20 cellular contexts compared by ENCODE assay signal in genomic region chr19:48922548-48923490, GRCh38. TPM values are rescaled to one million over a fixed set of nuclear protein-coding genes. Genes with fewer than 3 reads are reported as not detected.
DNase-seq lines count a peak whose midpoint lies in the region; ATAC-seq, FAIRE-seq and TF ChIP-seq lines count a peak whose summit lies in the region.
"Had no signal": no experiment of that assay in that cellular context is flagged by ENCODE, and none has a peak within 500 bp of the region (broad histone marks: within the 10 kb centered on the region; RNA-seq: fewer than 3 reads in every experiment).

No MANE protein-coding gene starts in this region.

- peaks cover 9% of the 10 kb centered on the region for H3K36me3 Mint-ChIP-seq in neural crest cell (ENCODE audit: low read depth)

- no peaks in the 10 kb centered on the region for H3K9me3 Mint-ChIP-seq in neural crest cell
- H3K9me3 Mint-ChIP-seq: CD8-positive, alpha-beta T cell; H9 had no signal

- H2AFZ ChIP-seq in GM12878 (ENCODE audit: control insufficient read depth, low read depth, low read length), result no peak overlapping the region

- POLR2A ChIA-PET in A673 (lab: Charles Lee; ENCODE audit: low non-redundant PET), result no interaction called here
- POLR2A ChIA-PET in GM12878 (lab: Charles Lee), result interaction anchor here (0.6 to 1.6 kb wide), 2 partner anchors 10 to 43 kb away, joined by 4 read pairs; partner anchors contain the start of gene DHDH
- POLR2A ChIA-PET in HEK293T (lab: Yijun Ruan, JAX), result no interaction called here

- H3K36me3 ChIP-seq in A673 (ENCODE audit: insufficient read depth, low read length, poor library complexity, severe bottlenecking) (peaks cover 7% of the 10 kb centered on the region), GM12878 (ENCODE audit: control insufficient read depth in 2 of 2, insufficient read depth in 2 of 2, low read length in 1 of 2) (peaks cover 0 to 1% of the 10 kb centered on the region in 2 experiments; a peak in 3 of 4 replicates)

- SMC1A ChIA-PET in GM12878 (lab: Charles Lee; ENCODE audit: uncharacterized antibody, unreplicated experiment), result no interaction called here

- intact Hi-C loops in A673 (cut with micrococcal nuclease; ENCODE audit: unreplicated experiment), result no loop called here
- intact Hi-C loops in GM12878 (cut with micrococcal nuclease; ENCODE audit: unreplicated experiment), result no loop called here

- in situ Hi-C loops in G401 (cut with HindIII; ENCODE audit: low sequenced_read_pairs) (no loop called here), GM12878 (cut with MboI) (no loop called here)

- TF ChIP-seq EP300 in GM12878 (IDR thresholded peaks at IDR 0.05; ENCODE audit: borderline replicate concordance in 1 of 2, control insufficient read depth in 1 of 2, low read depth in 2 of 2, low read length in 2 of 2), result no peak

- RAD21 ChIA-PET in GM12878 (lab: Charles Lee; ENCODE audit: unreplicated experiment), result no interaction called here

- H3K4me1 Mint-ChIP-seq in neural crest cell, result no peaks in the 10 kb centered on the region

- DNase-seq in A673 (ENCODE audit: low spot score) (no peak), G401 (ENCODE audit: low spot score) (peak; percentile 59), GM12878 (ENCODE audit: low read depth, low spot score) (no peak), neural crest cell (ENCODE audit: low read depth, low spot score) (no peak), HEK293T (ENCODE audit: extremely low spot score) (no peak), pons (ENCODE audit: low spot score) (no peak)
- DNase-seq: CD8-positive, alpha-beta T cell; H9; KG1; NCI-H1092 treated with DMSO at 0.1 percent for 48 hours; NCI-H1694 treated with DMSO at 0.1 percent for 48 hours; NCI-H345; NCI-H526 treated with DMSO at 0.1 percent for 48 hours; OCI-M1; SK-N-SH had no signal

- TF ChIP-seq CTCF in A673 (conservative IDR thresholded peaks at IDR 0.05; ENCODE audit: low read depth, low read length) (no peak), GM12878 (IDR thresholded peaks at IDR 0.05 in 2 of 3, conservative IDR thresholded peaks at IDR 0.05 in 1 of 3; ENCODE audit: control insufficient read depth in 2 of 3, extremely low read depth in 1 of 3, insufficient read depth in 1 of 3, low read depth in 3 of 3, low read length in 3 of 3) (no peak), neural crest cell (conservative IDR thresholded peaks at IDR 0.05) (no peak)

- no peak for TF ChIP-seq RAD21 in GM12878 (IDR thresholded peaks at IDR 0.05; ENCODE audit: insufficient read depth, low read depth, low read length)

- H3K9ac ChIP-seq in GM12878 (ENCODE audit: control insufficient read depth, insufficient read depth, low read length), result no peak overlapping the region
- H3K9ac ChIP-seq: SK-N-SH had no signal

- 94% methylated on average over 18 of the region's 18 CpGs for WGBS in GM12878 (ENCODE audit: insufficient coverage, insufficient replicate concordance, low lambda C conversion rate, missing lambda C conversion rate)

- no peaks in the 10 kb centered on the region for H3K27me3 ChIP-seq in A673 (replicated peaks; ENCODE audit: insufficient read depth, low read depth, low read length, poor library complexity)
- no peaks in the 10 kb centered on the region for H3K27me3 ChIP-seq in GM12878 (replicated peaks in 1 of 2; ENCODE audit: control insufficient read depth in 2 of 2, insufficient read depth in 2 of 2, low read length in 1 of 2)

- TF ChIP-seq POLR2A in GM12878 (IDR thresholded peaks at IDR 0.05; ENCODE audit: low read depth, low read length), result no peak

- H3K27ac Mint-ChIP-seq in neural crest cell (ENCODE audit: unreplicated experiment), result peak overlapping the region; percentile 14
- H3K27ac Mint-ChIP-seq: CD8-positive, alpha-beta T cell had no signal

- peaks cover 2% of the 10 kb centered on the region for H3K27me3 Mint-ChIP-seq in neural crest cell (ENCODE audit: low read depth)

- H4K20me1 ChIP-seq in GM12878 (ENCODE audit: control insufficient read depth, insufficient read depth), result no peaks in the 10 kb centered on the region

- H3K4me2 ChIP-seq in GM12878 (ENCODE audit: control insufficient read depth, insufficient read depth), result no peak overlapping the region
- H3K4me2 ChIP-seq: SK-N-SH had no signal

- ATAC-seq in GM12878 (no peak), GM21619 (IDR thresholded peaks at IDR 0.05; ENCODE audit: unreplicated experiment) (no peak), HG03095 (IDR thresholded peaks at IDR 0.05; ENCODE audit: unreplicated experiment) (no peak)
- ATAC-seq: CD8-positive, alpha-beta T cell had no signal

- H3K79me2 ChIP-seq in GM12878 (ENCODE audit: control insufficient read depth, insufficient read depth, low read length), result no peaks in the 10 kb centered on the region

- H3K4me3 ChIP-seq in A673 (ENCODE audit: low read depth, low read length, poor library complexity, severe bottlenecking) (no peak overlapping the region), GM12878 (no peak overlapping the region)

- H3K27ac ChIP-seq in A673 (ENCODE audit: low read depth, low read length, poor library complexity, severe bottlenecking) (no peak overlapping the region), GM12878 (ENCODE audit: control insufficient read depth, insufficient read depth) (no peak overlapping the region)
- H3K27ac ChIP-seq: HL-60 had no signal

- CTCF ChIA-PET in A673 (lab: Charles Lee) (no interaction called here), GM12878 (lab: Yijun Ruan, JAX) (no interaction called here), HEK293T (lab: Yijun Ruan, JAX) (no interaction called here)

- no peaks in the 10 kb centered on the region for H3K9me3 ChIP-seq in A673 (ENCODE audit: low read depth, low read length, poor library complexity, severe bottlenecking)
- no peaks in the 10 kb centered on the region for H3K9me3 ChIP-seq in GM12878 (replicated peaks; ENCODE audit: control insufficient read depth, insufficient read depth, low read length)
- H3K9me3 ChIP-seq: SK-N-SH had no signal

- BruUV-seq in A673 (replicated peaks; lab: Mats Ljungman, UMichigan), result TSS peak; percentile 79
- BruUV-seq in GM12878 (replicated peaks; lab: Mats Ljungman, UMichigan), result TSS peak; percentile 65

- H3K4me3 Mint-ChIP-seq in neural crest cell, result no peak overlapping the region
- H3K4me3 Mint-ChIP-seq: CD8-positive, alpha-beta T cell; H9 had no signal

- no peaks in the 10 kb centered on the region for H3K4me1 ChIP-seq in A673 (ENCODE audit: insufficient read depth, low read length, poor library complexity, severe bottlenecking)
- peaks cover 6% of the 10 kb centered on the region for H3K4me1 ChIP-seq in GM12878 (ENCODE audit: control insufficient read depth, insufficient read depth, low read length)

- FAIRE-seq in GM12878 (lab: Jason Lieb, UNC), result no peak

RNA-seq across cellular contexts. Expression of gene DHDH, which starts 10.7 kb away (rescaled TPM):
- total RNA-seq in A673 (2021), result not detected in 2 replicates
- total RNA-seq in G401 (2014; rRNA removed; shearing (Covaris generic)), result 3.0 and 4.2 TPM in 2 replicates
- not detected in 2 replicates for total RNA-seq in GM12878 (2013; cell fraction: nucleolus; rRNA removed)
- total RNA-seq in GM12878 (2014; rRNA removed), result not detected in 2 replicates
- total RNA-seq in GM12878 (2014; rRNA removed; fragmentation: Illumina TruSeq; extraction: Trizol), result not detected in 2 replicates
- not detected in 2 replicates for total RNA-seq in GM12878 (2021)
- not detected for polyA plus RNA-seq in GM12878 (2011; ENCODE audit: low read depth)
- polyA plus RNA-seq in GM12878 (2011; rRNA removed), result 0.15 and 0.23 TPM in 2 replicates
- polyA plus RNA-seq in GM12878 (2011; cell fraction: cytosol; rRNA removed), result 0.25 and 0.28 TPM in 2 replicates
- polyA plus RNA-seq in GM12878 (2011; cell fraction: nucleus; rRNA removed), result 0.16 and 0.26 TPM in 2 replicates
- 1.1 and 1.2 TPM in 2 replicates for polyA plus RNA-seq in GM12878 (2012)
- not detected in 2 replicates for polyA plus RNA-seq in GM12878 (2014; fragmentation: Illumina TruSeq; extraction: Trizol)
- under 1 TPM in 1 of 2 experiments, not detected in 1; 0.13 TPM for polyA plus RNA-seq in GM12878 (2014; fragmentation: Nextera tagmentation; extraction: Ambion mirVana)
- polyA plus RNA-seq in GM12878 (2014; rRNA removed), result 0.19 TPM in 1 of 2 replicates, not detected in the other
- polyA plus RNA-seq in GM12878 (2016; fragmentation: Nextera tagmentation; extraction: Ambion mirVana), result under 1 TPM in 1 of 2 experiments, not detected in 1; 0.21 TPM
- polyA minus RNA-seq in GM12878 (2011; rRNA and poly(A)+ RNA removed), result not detected in 2 replicates
- polyA minus RNA-seq in GM12878 (2011; cell fraction: cytosol; rRNA and poly(A)+ RNA removed), result not detected in 2 replicates
- not detected in 2 replicates for polyA minus RNA-seq in GM12878 (2011; cell fraction: nucleus; rRNA and poly(A)+ RNA removed)
- total RNA-seq in neural crest cell, result 0.47 and 0.82 TPM in 2 replicates
- polyA plus RNA-seq: BJ had no signal

RNA-seq across cellular contexts. Expression of gene NUCB1, which starts 22.7 kb away (rescaled TPM):
- total RNA-seq in A673 (2021), result 86.7 and 109 TPM in 2 replicates
- 201 and 252 TPM in 2 replicates for total RNA-seq in G401 (2014; rRNA removed; shearing (Covaris generic))
- total RNA-seq in GM12878 (2013; cell fraction: nucleolus; rRNA removed), result 118 and 121 TPM in 2 replicates
- 41.8 and 48.6 TPM in 2 replicates for total RNA-seq in GM12878 (2014; rRNA removed)
- total RNA-seq in GM12878 (2014; rRNA removed; fragmentation: Illumina TruSeq; extraction: Trizol), result 31.7 and 33.0 TPM in 2 replicates
- 80.2 and 82.4 TPM in 2 replicates for total RNA-seq in GM12878 (2021)
- polyA plus RNA-seq in GM12878 (2011; ENCODE audit: low read depth), result 41.2 TPM
- 19.3 and 40.3 TPM in 2 replicates for polyA plus RNA-seq in GM12878 (2011; rRNA removed)
- 53.1 and 63.0 TPM in 2 replicates for polyA plus RNA-seq in GM12878 (2011; cell fraction: cytosol; rRNA removed)
- polyA plus RNA-seq in GM12878 (2011; cell fraction: nucleus; rRNA removed), result 77.6 and 86.5 TPM in 2 replicates
- polyA plus RNA-seq in GM12878 (2012), result 97.8 and 107 TPM in 2 replicates
- 13.9 and 32.5 TPM in 2 replicates for polyA plus RNA-seq in GM12878 (2014; fragmentation: Illumina TruSeq; extraction: Trizol)
- polyA plus RNA-seq in GM12878 (2014; fragmentation: Nextera tagmentation; extraction: Ambion mirVana), result 1 to 10 TPM; 1.8 to 3.2 TPM
- 77.7 and 94.2 TPM in 2 replicates for polyA plus RNA-seq in GM12878 (2014; rRNA removed)
- polyA plus RNA-seq in GM12878 (2016; fragmentation: Nextera tagmentation; extraction: Ambion mirVana), result 100 to 1,000 TPM; 112 TPM
- polyA minus RNA-seq in GM12878 (2011; rRNA and poly(A)+ RNA removed), result 14.6 and 32.7 TPM in 2 replicates
- polyA minus RNA-seq in GM12878 (2011; cell fraction: cytosol; rRNA and poly(A)+ RNA removed), result 16.6 and 18.4 TPM in 2 replicates
- 15.7 and 20.2 TPM in 2 replicates for polyA minus RNA-seq in GM12878 (2011; cell fraction: nucleus; rRNA and poly(A)+ RNA removed)
- total RNA-seq in neural crest cell, result 102 and 108 TPM in 2 replicates

RNA-seq across cellular contexts. Expression of gene TULP2, which starts 24.3 kb away (rescaled TPM):
- total RNA-seq in A673 (2021), result not detected in 2 replicates
- total RNA-seq in G401 (2014; rRNA removed; shearing (Covaris generic)), result not detected in 2 replicates
- 0.64 and 1.1 TPM in 2 replicates for total RNA-seq in GM12878 (2013; cell fraction: nucleolus; rRNA removed)
- 0.49 and 0.56 TPM in 2 replicates for total RNA-seq in GM12878 (2014; rRNA removed)
- total RNA-seq in GM12878 (2014; rRNA removed; fragmentation: Illumina TruSeq; extraction: Trizol), result 0.14 and 0.22 TPM in 2 replicates
- 0.82 and 1.2 TPM in 2 replicates for total RNA-seq in GM12878 (2021)
- 0.28 TPM for polyA plus RNA-seq in GM12878 (2011; ENCODE audit: low read depth)
- polyA plus RNA-seq in GM12878 (2011; rRNA removed), result 0.26 and 0.45 TPM in 2 replicates
- polyA plus RNA-seq in GM12878 (2011; cell fraction: cytosol; rRNA removed), result 0.28 and 0.51 TPM in 2 replicates
- polyA plus RNA-seq in GM12878 (2011; cell fraction: nucleus; rRNA removed), result 0.19 and 0.40 TPM in 2 replicates
- 0.70 and 0.84 TPM in 2 replicates for polyA plus RNA-seq in GM12878 (2012)
- polyA plus RNA-seq in GM12878 (2014; fragmentation: Illumina TruSeq; extraction: Trizol), result 0.31 and 0.57 TPM in 2 replicates
- polyA plus RNA-seq in GM12878 (2014; fragmentation: Nextera tagmentation; extraction: Ambion mirVana), result under 1 TPM in 1 of 2 experiments, not detected in 1; 0.62 TPM
- polyA plus RNA-seq in GM12878 (2014; rRNA removed), result 0.69 and 1.5 TPM in 2 replicates
- polyA plus RNA-seq in GM12878 (2016; fragmentation: Nextera tagmentation; extraction: Ambion mirVana), result under 1 TPM; 0.17 to 0.18 TPM
- 0.15 and 0.52 TPM in 2 replicates for polyA minus RNA-seq in GM12878 (2011; rRNA and poly(A)+ RNA removed)
- polyA minus RNA-seq in GM12878 (2011; cell fraction: cytosol; rRNA and poly(A)+ RNA removed), result not detected in 2 replicates
- polyA minus RNA-seq in GM12878 (2011; cell fraction: nucleus; rRNA and poly(A)+ RNA removed), result 0.12 TPM in 1 of 2 replicates, not detected in the other
- total RNA-seq in neural crest cell, result not detected in 2 replicates
- total RNA-seq: CD8-positive, alpha-beta T cell; M059J had no signal

RNA-seq across cellular contexts. Expression of gene BAX, which starts 31.9 kb away (rescaled TPM):
- total RNA-seq in A673 (2021), result 103 and 112 TPM in 2 replicates
- total RNA-seq in G401 (2014; rRNA removed; shearing (Covaris generic)), result 160 and 177 TPM in 2 replicates
- 45.7 and 48.8 TPM in 2 replicates for total RNA-seq in GM12878 (2013; cell fraction: nucleolus; rRNA removed)
- 114 and 119 TPM in 2 replicates for total RNA-seq in GM12878 (2014; rRNA removed)
- total RNA-seq in GM12878 (2014; rRNA removed; fragmentation: Illumina TruSeq; extraction: Trizol), result 73.1 and 73.4 TPM in 2 replicates
- 221 and 223 TPM in 2 replicates for total RNA-seq in GM12878 (2021)
- 270 TPM for polyA plus RNA-seq in GM12878 (2011; ENCODE audit: low read depth)
- 104 and 163 TPM in 2 replicates for polyA plus RNA-seq in GM12878 (2011; rRNA removed)
- polyA plus RNA-seq in GM12878 (2011; cell fraction: cytosol; rRNA removed), result 226 and 231 TPM in 2 replicates
- polyA plus RNA-seq in GM12878 (2011; cell fraction: nucleus; rRNA removed), result 190 and 218 TPM in 2 replicates
- 155 and 219 TPM in 2 replicates for polyA plus RNA-seq in GM12878 (2012)
- polyA plus RNA-seq in GM12878 (2014; fragmentation: Illumina TruSeq; extraction: Trizol), result 61.4 and 122 TPM in 2 replicates
- 10 to 100 TPM in 1 of 2 experiments, 1 to 10 TPM in 1; 7.2 to 15.3 TPM for polyA plus RNA-seq in GM12878 (2014; fragmentation: Nextera tagmentation; extraction: Ambion mirVana)
- polyA plus RNA-seq in GM12878 (2014; rRNA removed), result 205 and 237 TPM in 2 replicates
- polyA plus RNA-seq in GM12878 (2016; fragmentation: Nextera tagmentation; extraction: Ambion mirVana), result 100 to 1,000 TPM; 152 to 164 TPM
- polyA minus RNA-seq in GM12878 (2011; rRNA and poly(A)+ RNA removed), result 47.0 and 93.4 TPM in 2 replicates
- polyA minus RNA-seq in GM12878 (2011; cell fraction: cytosol; rRNA and poly(A)+ RNA removed), result 68.7 and 69.7 TPM in 2 replicates
- 66.3 and 104 TPM in 2 replicates for polyA minus RNA-seq in GM12878 (2011; cell fraction: nucleus; rRNA and poly(A)+ RNA removed)
- 150 and 171 TPM in 2 replicates for total RNA-seq in neural crest cell

RNA-seq across cellular contexts. Expression of gene FTL, which starts 42.3 kb away (rescaled TPM):
- 1,330 and 1,983 TPM in 2 replicates for total RNA-seq in A673 (2021)
- total RNA-seq in G401 (2014; rRNA removed; shearing (Covaris generic)), result 4,146 and 4,408 TPM in 2 replicates
- 86.0 and 88.4 TPM in 2 replicates for total RNA-seq in GM12878 (2013; cell fraction: nucleolus; rRNA removed)
- total RNA-seq in GM12878 (2014; rRNA removed), result 1,329 and 1,429 TPM in 2 replicates
- total RNA-seq in GM12878 (2014; rRNA removed; fragmentation: Illumina TruSeq; extraction: Trizol), result 1,207 and 1,334 TPM in 2 replicates
- total RNA-seq in GM12878 (2021), result 994 and 1,017 TPM in 2 replicates
- polyA plus RNA-seq in GM12878 (2011; ENCODE audit: low read depth), result 1,181 TPM
- 148 and 364 TPM in 2 replicates for polyA plus RNA-seq in GM12878 (2011; rRNA removed)
- polyA plus RNA-seq in GM12878 (2011; cell fraction: cytosol; rRNA removed), result 1,075 and 1,106 TPM in 2 replicates
- polyA plus RNA-seq in GM12878 (2011; cell fraction: nucleus; rRNA removed), result 345 and 359 TPM in 2 replicates
- 1,628 and 2,313 TPM in 2 replicates for polyA plus RNA-seq in GM12878 (2012)
- polyA plus RNA-seq in GM12878 (2014; fragmentation: Illumina TruSeq; extraction: Trizol), result 1,187 and 1,762 TPM in 2 replicates
- 1,000 to 10,000 TPM; 5,502 to 8,913 TPM for polyA plus RNA-seq in GM12878 (2014; fragmentation: Nextera tagmentation; extraction: Ambion mirVana)
- polyA plus RNA-seq in GM12878 (2014; rRNA removed), result 1,363 and 1,437 TPM in 2 replicates
- polyA plus RNA-seq in GM12878 (2016; fragmentation: Nextera tagmentation; extraction: Ambion mirVana), result 1,000 to 10,000 TPM; 4,849 to 4,896 TPM
- 168 and 426 TPM in 2 replicates for polyA minus RNA-seq in GM12878 (2011; rRNA and poly(A)+ RNA removed)
- 172 and 175 TPM in 2 replicates for polyA minus RNA-seq in GM12878 (2011; cell fraction: cytosol; rRNA and poly(A)+ RNA removed)
- 67.8 and 78.5 TPM in 2 replicates for polyA minus RNA-seq in GM12878 (2011; cell fraction: nucleus; rRNA and poly(A)+ RNA removed)
- 908 and 1,003 TPM in 2 replicates for total RNA-seq in neural crest cell
